1 cellular context compared by ENCODE assay signal in genomic region chr14:77123381-77124344, GRCh38.
TF ChIP-seq lines count a peak whose summit lies in the region.

No MANE protein-coding gene starts in this region.

TF ChIP-seq in GM23338, 12 proteins besides CTCF, POLR2A, EP300 and RAD21 (continued from another document):
- TF ChIP-seq ZNF462 (CRISPR knock-in tag; IDR thresholded peaks at IDR 0.05), result no peak
- TF ChIP-seq CREB1 (CRISPR knock-in tag; IDR thresholded peaks at IDR 0.05; ENCODE audit: low read depth), result no peak
- TF ChIP-seq ZNF331 (CRISPR knock-in tag; IDR thresholded peaks at IDR 0.05; ENCODE audit: low read depth), result no peak
- no peak for TF ChIP-seq NANOG (IDR thresholded peaks at IDR 0.05; ENCODE audit: borderline replicate concordance)
